Comparison of ENCODE assay signal across 8 cellular contexts in the genomic region with DNA sequence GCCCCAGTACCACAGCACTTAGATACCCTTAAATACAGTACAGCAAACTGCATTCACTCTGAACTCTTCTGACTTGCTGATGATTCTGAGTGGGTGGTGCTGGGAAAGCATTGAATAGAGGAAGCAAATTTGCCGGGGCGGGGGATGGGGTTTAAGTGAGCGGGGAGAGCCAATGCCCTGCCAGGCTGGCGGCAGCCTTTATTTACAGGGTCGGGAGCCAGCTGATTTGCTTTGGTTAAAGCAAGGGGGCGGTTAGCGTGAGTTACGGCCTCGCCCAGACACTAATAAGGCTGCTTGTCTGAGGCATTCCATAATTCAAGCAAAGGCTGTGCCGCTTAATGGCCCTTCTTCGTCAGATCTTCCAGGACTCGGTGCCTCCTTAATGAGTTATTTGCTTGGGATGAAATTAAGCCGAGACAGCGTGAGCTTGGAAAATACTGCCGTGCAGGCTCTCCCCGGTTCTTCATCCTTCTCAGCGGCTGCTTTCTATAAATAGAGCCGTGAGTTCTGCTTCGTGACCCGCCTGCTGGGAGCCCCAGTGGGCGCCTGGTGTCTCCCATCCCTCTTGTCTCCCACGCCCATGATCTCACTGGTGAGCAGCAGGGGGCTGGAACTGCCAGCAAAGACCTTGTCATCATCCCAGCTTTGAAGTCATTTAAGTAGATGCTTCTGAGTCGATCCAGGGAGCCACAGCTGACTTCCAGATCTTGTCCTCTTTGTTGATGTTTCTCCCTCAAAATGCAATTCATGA. TPM values are rescaled to one million over a fixed set of nuclear protein-coding genes. Genes with fewer than 3 reads are reported as not detected.
A peak's percentile ranks its signal among the peaks of the same experiment; 100 is the strongest.
DNase-seq lines count a peak whose midpoint lies in the region; ATAC-seq and TF ChIP-seq lines count a peak whose summit lies in the region.

No MANE protein-coding gene starts in this region.

- peaks cover 8% of the 10 kb centered on the region for H3K4me1 Mint-ChIP-seq in activated CD4-positive, alpha-beta memory T cell treated with anti-CD3 and anti-CD28 coated beads for 36 hours (ENCODE audit: low read depth)
- H3K4me1 Mint-ChIP-seq in activated CD4-positive, alpha-beta memory T cell treated with anti-CD3 and anti-CD28 coated beads, Interleukin-2, amount 10 ng/mL, durations not matched to agents 7 days and 5 days, result no peaks in the 10 kb centered on the region

- H3K9me3 Mint-ChIP-seq in activated CD4-positive, alpha-beta memory T cell treated with anti-CD3 and anti-CD28 coated beads for 36 hours, result no peaks in the 10 kb centered on the region
- H3K9me3 Mint-ChIP-seq in activated CD4-positive, alpha-beta memory T cell treated with anti-CD3 and anti-CD28 coated beads, Interleukin-2, amount 10 ng/mL, durations not matched to agents 7 days and 5 days, result no peaks in the 10 kb centered on the region

- H3K4me3 ChIP-seq in Peyer's patch (peak overlapping the region in 3 of 4 donors; percentile 12 to 37 (median 22)), foreskin fibroblast (ENCODE audit: low read depth in 1 of 2, low read length in 2 of 2) (peak overlapping the region; percentile 13 to 43)

- H3K27me3 Mint-ChIP-seq in activated CD4-positive, alpha-beta memory T cell treated with anti-CD3 and anti-CD28 coated beads for 36 hours, result peaks cover 3% of the 10 kb centered on the region
- H3K27me3 Mint-ChIP-seq in activated CD4-positive, alpha-beta memory T cell treated with anti-CD3 and anti-CD28 coated beads, Interleukin-2, amount 10 ng/mL, durations not matched to agents 7 days and 5 days, result peaks cover 2% of the 10 kb centered on the region

- no peaks in the 10 kb centered on the region for H3K27me3 ChIP-seq in Peyer's patch

- no peaks in the 10 kb centered on the region for H3K36me3 ChIP-seq in Peyer's patch

- TF ChIP-seq POLR2A in Peyer's patch (IDR thresholded peaks at IDR 0.05), result no peak

- ATAC-seq in GM21619 (IDR thresholded peaks at IDR 0.05; ENCODE audit: unreplicated experiment), result no peak

- intact Hi-C loops in activated CD4-positive, alpha-beta memory T cell treated with anti-CD3 and anti-CD28 coated beads for 36 hours (cut with micrococcal nuclease), result no loop called here

- TF ChIP-seq CTCF in Peyer's patch (IDR thresholded peaks at IDR 0.05) (no peak), foreskin fibroblast (IDR thresholded peaks at IDR 0.05; ENCODE audit: low read depth, low read length) (no peak)

- H3K27ac Mint-ChIP-seq in activated CD4-positive, alpha-beta memory T cell treated with anti-CD3 and anti-CD28 coated beads for 36 hours, result no peak overlapping the region
- H3K27ac Mint-ChIP-seq in activated CD4-positive, alpha-beta memory T cell treated with anti-CD3 and anti-CD28 coated beads, Interleukin-2, amount 10 ng/mL, durations not matched to agents 7 days and 5 days, result no peak overlapping the region

- peak; percentile 30 for DNase-seq in activated CD4-positive, alpha-beta memory T cell treated with anti-CD3 and anti-CD28 coated beads for 36 hours
- no peak for DNase-seq in activated CD4-positive, alpha-beta memory T cell treated with anti-CD3 and anti-CD28 coated beads, Interleukin-2, amount 10 ng/mL, durations not matched to agents 7 days and 5 days
- DNase-seq in Peyer's patch, result peak in 1 of 3 donors; percentile 21
- DNase-seq in foreskin fibroblast, result peak; percentile 21 to 56
- peak; percentile 15 for DNase-seq in non-pigmented ciliary epithelial cell (ENCODE audit: low read depth)
- DNase-seq in T-helper 1 cell, result no peak
- no peak for DNase-seq in amniotic stem cell (lab: John Stamatoyannopoulos, UW)

- no peak overlapping the region for H3K4me3 Mint-ChIP-seq in activated CD4-positive, alpha-beta memory T cell treated with anti-CD3 and anti-CD28 coated beads for 36 hours
- no peak overlapping the region for H3K4me3 Mint-ChIP-seq in activated CD4-positive, alpha-beta memory T cell treated with anti-CD3 and anti-CD28 coated beads, Interleukin-2, amount 10 ng/mL, durations not matched to agents 7 days and 5 days

- CTCF ChIA-PET in activated CD4-positive, alpha-beta memory T cell treated with anti-CD3 and anti-CD28 coated beads for 36 hours (lab: Charles Lee), result interaction anchor here (1.5 kb wide), 1 partner anchor 27 kb away, joined by 4 read pairs; no protein-coding TSS in a partner anchor
- CTCF ChIA-PET in activated CD4-positive, alpha-beta memory T cell treated with anti-CD3 and anti-CD28 coated beads, Interleukin-2, amount 10 ng/mL, durations not matched to agents 7 days and 5 days (lab: Charles Lee), result no interaction called here

- POLR2A ChIA-PET in activated CD4-positive, alpha-beta memory T cell treated with anti-CD3 and anti-CD28 coated beads for 36 hours (lab: Charles Lee), result no interaction called here
- POLR2A ChIA-PET in activated CD4-positive, alpha-beta memory T cell treated with anti-CD3 and anti-CD28 coated beads, Interleukin-2, amount 10 ng/mL, durations not matched to agents 7 days and 5 days (lab: Charles Lee), result no interaction called here

- H3K9me3 ChIP-seq in Peyer's patch, result no peaks in the 10 kb centered on the region

- peak overlapping the region in 2 of 4 donors; percentile 41 to 69 for H3K27ac ChIP-seq in Peyer's patch

- H3K36me3 Mint-ChIP-seq in activated CD4-positive, alpha-beta memory T cell treated with anti-CD3 and anti-CD28 coated beads for 36 hours, result no peaks in the 10 kb centered on the region
- H3K36me3 Mint-ChIP-seq in activated CD4-positive, alpha-beta memory T cell treated with anti-CD3 and anti-CD28 coated beads, Interleukin-2, amount 10 ng/mL, durations not matched to agents 7 days and 5 days (ENCODE audit: low read depth), result no peaks in the 10 kb centered on the region

- H3K4me1 ChIP-seq in Peyer's patch, result peaks cover 0 to 6% (median 0%) of the 10 kb centered on the region in 4 donors

RNA-seq across cellular contexts. Expression of a gene that starts 25.8 kb away (rescaled TPM):
- total RNA-seq in activated CD4-positive, alpha-beta memory T cell treated with anti-CD3 and anti-CD28 coated beads for 36 hours, result not detected
- total RNA-seq in activated CD4-positive, alpha-beta memory T cell treated with anti-CD3 and anti-CD28 coated beads, Interleukin-2, amount 10 ng/mL, durations not matched to agents 7 days and 5 days, result not detected
- total RNA-seq in Peyer's patch, result under 1 TPM in 1 of 4 donors, not detected in 3; 0.35 TPM

Comparison
In these comparisons a context has a peak if more than half of its experiments do, and no peak if none do; other contexts are left out.
1. DNase-seq: peak in activated CD4-positive, alpha-beta memory T cell treated with anti-CD3 and anti-CD28 coated beads for 36 hours (single experiment), foreskin fibroblast (2 of 2) and non-pigmented ciliary epithelial cell (single experiment); none in activated CD4-positive, alpha-beta memory T cell treated with anti-CD3 and anti-CD28 coated beads, Interleukin-2, amount 10 ng/mL, durations not matched to agents 7 days and 5 days (single experiment), T-helper 1 cell (0 of 5) and amniotic stem cell (single experiment).